Comparison of ENCODE assay signal across 20 cellular contexts in the genomic region with DNA sequence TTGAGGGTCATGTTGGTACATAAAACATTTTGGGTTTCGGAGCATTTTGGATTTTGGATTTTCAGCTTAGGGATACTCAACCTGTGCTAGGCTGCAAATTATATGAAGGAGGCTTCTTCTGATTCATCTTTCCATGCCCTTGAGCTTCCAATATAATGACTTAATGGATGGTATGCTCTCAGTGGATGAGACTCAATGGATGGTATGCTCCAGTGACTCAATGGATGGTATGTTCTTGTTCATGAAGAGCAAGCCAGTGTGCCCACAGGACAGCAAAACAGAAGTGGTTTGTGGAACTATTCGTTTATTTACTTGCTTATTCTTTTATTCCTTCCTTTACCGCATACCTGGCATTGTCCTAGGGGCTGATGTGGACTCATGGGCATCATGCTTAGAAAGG.
"Had no signal": no experiment of that assay in that cellular context is flagged by ENCODE, and none has a peak within 500 bp of the region (broad histone marks: within the 10 kb centered on the region; RNA-seq: fewer than 3 reads in every experiment).

No MANE protein-coding gene starts in this region.

- H3K9me3 ChIP-seq: colonic mucosa, lower lobe of right lung, ovary, right lobe of liver, testis, tibial nerve, upper lobe of left lung had no signal

- H3K4me3 ChIP-seq: colonic mucosa, esophagus muscularis mucosa, lower lobe of right lung, ovary, right lobe of liver, smooth muscle cell, testis, tibial nerve, upper lobe of left lung had no signal

- H3K36me3 ChIP-seq: colonic mucosa, esophagus muscularis mucosa, lower lobe of right lung, ovary, right lobe of liver, tibial nerve, upper lobe of left lung had no signal

- ATAC-seq: left ventricle myocardium superior; lower lobe of right lung; natural killer cell; right lobe of liver; stimulated activated effector memory CD8-positive, alpha-beta T cell treated with anti-CD3 and anti-CD28 coated beads, Interleukin-12 subunit alpha, Interleukin-12 subunit beta, amount 100 ng/mL, for 72 hours had no signal

- H3K27ac ChIP-seq: colonic mucosa, esophagus muscularis mucosa, lower lobe of right lung, ovary, right lobe of liver, testis, tibial nerve, upper lobe of left lung had no signal

- H3K4me1 ChIP-seq: colonic mucosa, lower lobe of right lung, right lobe of liver had no signal

- H3K27me3 ChIP-seq: colonic mucosa, esophagus muscularis mucosa, ovary, right lobe of liver, testis, tibial nerve, upper lobe of left lung had no signal

- DNase-seq: colonic mucosa; effector CD8-positive, alpha-beta T cell; endodermal cell; hypothalamus; left ventricle myocardium superior; lower lobe of right lung; natural killer cell; occipital lobe; ovary; right lobe of liver; stimulated activated CD4-positive, alpha-beta T cell treated with anti-CD3 and anti-CD28 coated beads, Interleukin-2, amount 100 ng/mL, for 24 hours; stimulated activated CD4-positive, alpha-beta T cell treated with anti-CD3 and anti-CD28 coated beads, Interleukin-4, amount 100 ng/mL, for 24 hours; stimulated activated naive CD4-positive, alpha-beta T cell treated with Interleukin-2 at 50 U/mL for 16 hours; substantia nigra; testis; upper lobe of left lung had no signal

- H3K4me2 ChIP-seq: smooth muscle cell had no signal
